In genomic region chr6:78438135-78438534, GRCh38 we compare ENCODE assay signal across 27 cellular contexts.
"Had no signal": no experiment of that assay in that cellular context is flagged by ENCODE, and none has a peak within 500 bp of the region (broad histone marks: within the 10 kb centered on the region; RNA-seq: fewer than 3 reads in every experiment).

No MANE protein-coding gene starts in this region.

- H3K4me3 ChIP-seq: stomach, suprapubic skin, testis, thoracic aorta, thyroid gland, tibial artery, tibial nerve, transverse colon, upper lobe of left lung, upper lobe of right lung, uterus, vagina had no signal

- H3K27me3 ChIP-seq: stomach, suprapubic skin, testis, thyroid gland, tibial artery, tibial nerve, transverse colon, upper lobe of left lung, upper lobe of right lung, uterus, vagina had no signal

- FAIRE-seq: urothelium cell line had no signal

- DNase-seq: stimulated activated CD4-positive, alpha-beta T cell treated with anti-CD3 and anti-CD28 coated beads, Interleukin-2, amount 100 ng/mL, for 48 hours; stimulated activated CD4-positive, alpha-beta T cell treated with anti-CD3 and anti-CD28 coated beads, Interleukin-4, amount 100 ng/mL, for 1 hour; stimulated activated CD4-positive, alpha-beta T cell treated with anti-CD3 and anti-CD28 coated beads, Interleukin-4, amount 100 ng/mL, for 24 hours; stimulated activated CD4-positive, alpha-beta T cell treated with anti-CD3 and anti-CD28 coated beads, Interleukin-4, amount 100 ng/mL, for 4 hours; stimulated activated CD8-positive, alpha-beta memory T cell treated with anti-CD3 and anti-CD28 coated beads, Interleukin-4, amount 100 ng/mL, for 48 hours; stimulated activated naive B cell treated with anti-CD40 and anti-IgM and Interleukin-4, amounts not matched to agents 10 μg/mL and 1 μg/mL and 100 μg/mL, for 72 hours; stimulated activated naive CD4-positive, alpha-beta T cell; stimulated activated naive CD4-positive, alpha-beta T cell treated with Interleukin-2 at 50 U/mL for 16 hours; stimulated activated naive CD8-positive, alpha-beta T cell treated with anti-CD3 and anti-CD28 coated beads, Interleukin-15, amount 100 ng/mL, for 72 hours; stimulated activated naive CD8-positive, alpha-beta T cell treated with anti-CD3 and anti-CD28 coated beads, Interleukin-15, Interleukin-2, amounts not matched to agents 100 U/mL and 50 U/mL, for 24 hours; stomach; substantia nigra; testis; thyroid gland; tibial artery; transverse colon; trophoblast cell; upper lobe of left lung; upper lobe of right lung; uterus had no signal

- H3K9me3 ChIP-seq: stomach, suprapubic skin, testis, thoracic aorta, thyroid gland, tibial artery, tibial nerve, transverse colon, upper lobe of left lung, upper lobe of right lung, uterus, vagina had no signal

- H3K36me3 ChIP-seq: stomach, suprapubic skin, thoracic aorta, thyroid gland, tibial artery, tibial nerve, transverse colon, upper lobe of left lung, upper lobe of right lung, uterus, vagina had no signal

- H3K4me1 ChIP-seq: stomach, suprapubic skin, testis, thyroid gland, tibial artery, tibial nerve, transverse colon, upper lobe of left lung, upper lobe of right lung, uterus, vagina had no signal

- ATAC-seq: stimulated activated effector memory CD8-positive, alpha-beta T cell treated with anti-CD3 and anti-CD28 coated beads, Interleukin-12 subunit alpha, Interleukin-12 subunit beta, amount 100 ng/mL, for 72 hours; stimulated activated memory B cell treated with anti-CD40 and anti-IgM and Interleukin-4, amounts not matched to agents 10 μg/mL and 1 μg/mL and 100 μg/mL, for 72 hours; stimulated activated naive B cell treated with anti-CD40 and anti-IgM and Interleukin-4, amounts not matched to agents 10 μg/mL and 1 μg/mL and 100 μg/mL, for 72 hours; stimulated activated naive CD8-positive, alpha-beta T cell treated with anti-CD3 and anti-CD28 coated beads, Interleukin-15, amount 100 ng/mL, for 72 hours; stimulated activated naive CD8-positive, alpha-beta T cell treated with anti-CD3 and anti-CD28 coated beads, Interleukin-15, Interleukin-2, amounts not matched to agents 100 U/mL and 50 U/mL, for 24 hours; upper lobe of right lung had no signal

- H3K27ac ChIP-seq: stomach, suprapubic skin, testis, thoracic aorta, thyroid gland, tibial artery, tibial nerve, transverse colon, upper lobe of left lung, upper lobe of right lung, uterus, vagina had no signal
